ENCODE assay signal across 18 cellular contexts in genomic region chr6:170183521-170183920, GRCh38.
"Had no signal": no experiment of that assay in that cellular context is flagged by ENCODE, and none has a peak within 500 bp of the region (broad histone marks: within the 10 kb centered on the region; RNA-seq: fewer than 3 reads in every experiment).

No MANE protein-coding gene starts in this region.

- H3K36me3 ChIP-seq: gastrocnemius medialis, left lung, lower lobe of right lung, sigmoid colon, thoracic aorta, transverse colon had no signal

- H3K9me3 ChIP-seq: gastrocnemius medialis, left lung, lower lobe of right lung, sigmoid colon, thoracic aorta, transverse colon had no signal

- H3K27me3 ChIP-seq: gastrocnemius medialis, sigmoid colon, transverse colon had no signal

- FAIRE-seq: keratinocyte had no signal

- H3K4me3 ChIP-seq: coronary artery, gastrocnemius medialis, left lung, lower lobe of right lung, sigmoid colon, skin epidermis, thoracic aorta, transverse colon had no signal

- H3K4me1 ChIP-seq: sigmoid colon had no signal

- H3K27ac ChIP-seq: coronary artery, gastrocnemius medialis, left lung, lower lobe of right lung, sigmoid colon, skin epidermis, thoracic aorta, transverse colon had no signal

- DNase-seq: effector CD8-positive, alpha-beta T cell; gastrocnemius medialis; glutamatergic neuron; left lung; lower lobe of right lung; mesendoderm; naive B cell; sigmoid colon; stimulated activated CD4-positive, alpha-beta T cell treated with anti-CD3 and anti-CD28 coated beads, Interleukin-2, amount 100 ng/mL, for 24 hours; stimulated activated CD4-positive, alpha-beta T cell treated with anti-CD3 and anti-CD28 coated beads, Interleukin-4, amount 100 ng/mL, for 4 hours; stimulated activated naive B cell treated with anti-CD40 and anti-IgM and Interleukin-4, amounts not matched to agents 10 μg/mL and 1 μg/mL and 100 μg/mL, for 72 hours; stimulated activated naive CD8-positive, alpha-beta T cell treated with anti-CD3 and anti-CD28 coated beads, Interleukin-15, amount 100 ng/mL, for 72 hours; transverse colon had no signal

- H3K4me3 Mint-ChIP-seq: naive B cell; stimulated activated naive B cell treated with anti-CD40 and anti-IgM and Interleukin-4, amounts not matched to agents 10 μg/mL and 1 μg/mL and 100 μg/mL, for 72 hours; stimulated activated naive CD8-positive, alpha-beta T cell treated with anti-CD3 and anti-CD28 coated beads, Interleukin-15, amount 100 ng/mL, for 72 hours had no signal

- ATAC-seq: esophagus mucosa; gastrocnemius medialis; left lung; lower lobe of right lung; stimulated activated naive B cell treated with anti-CD40 and anti-IgM and Interleukin-4, amounts not matched to agents 10 μg/mL and 1 μg/mL and 100 μg/mL, for 72 hours; stimulated activated naive CD8-positive, alpha-beta T cell treated with anti-CD3 and anti-CD28 coated beads, Interleukin-15, amount 100 ng/mL, for 72 hours had no signal

- H3K27ac Mint-ChIP-seq: naive B cell; stimulated activated naive B cell treated with anti-CD40 and anti-IgM and Interleukin-4, amounts not matched to agents 10 μg/mL and 1 μg/mL and 100 μg/mL, for 72 hours; stimulated activated naive CD8-positive, alpha-beta T cell treated with anti-CD3 and anti-CD28 coated beads, Interleukin-15, amount 100 ng/mL, for 72 hours had no signal
